10 cellular contexts compared by ENCODE assay signal in the genomic region with DNA sequence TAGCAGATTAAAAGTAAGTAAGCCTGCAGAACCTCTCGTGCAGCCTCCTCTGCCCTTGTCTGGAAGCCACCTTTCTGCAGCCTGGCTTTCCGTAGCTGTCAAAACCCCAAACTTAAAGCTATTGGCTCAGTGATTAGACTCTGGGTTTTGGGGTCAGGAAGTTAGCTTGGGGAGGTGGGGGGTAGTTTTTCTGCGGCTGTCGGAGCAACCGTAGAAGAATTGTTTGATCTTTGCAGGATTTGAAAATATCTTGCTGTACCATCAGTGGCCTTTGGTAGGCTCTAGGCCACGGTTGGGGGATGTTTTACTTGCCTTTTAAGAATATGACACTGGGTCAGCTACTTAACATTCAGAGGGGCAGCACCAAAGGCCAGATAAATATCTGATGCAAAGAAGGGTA.
DNase-seq lines count a peak whose midpoint lies in the region; ATAC-seq lines count a peak whose summit lies in the region.
"Had no signal": no experiment of that assay in that cellular context is flagged by ENCODE, and none has a peak within 500 bp of the region (broad histone marks: within the 10 kb centered on the region; RNA-seq: fewer than 3 reads in every experiment).

No MANE protein-coding gene starts in this region.

- DNase-seq in activated CD4-positive, CD25-positive, alpha-beta regulatory T cell treated with anti-CD3 and anti-CD28 coated beads, Interleukin-2, amount 50 U/mL, for 72 hours: peak; percentile 62
- peak; percentile 54 for DNase-seq in activated naive CD4-positive, alpha-beta T cell treated with Interleukin-2 at 50 U/mL for 16 hours
- DNase-seq in stimulated activated CD8-positive, alpha-beta memory T cell treated with anti-CD3 and anti-CD28 coated beads, Interleukin-12 subunit alpha, Interleukin-12 subunit beta, amount 100 ng/mL, for 4 hours (ENCODE audit: low read depth): peak; percentile 50
- DNase-seq in NCI-H1417 (lab: John Stamatoyannopoulos, UW) (no peak), GOT3 (lab: John Stamatoyannopoulos, UW) (no peak)
- DNase-seq: Caco-2, IMR-90 had no signal

- ATAC-seq in GM18909 (IDR thresholded peaks at IDR 0.05; ENCODE audit: poor library complexity, unreplicated experiment): peak; percentile 45
- no peak for ATAC-seq in HG03045 (IDR thresholded peaks at IDR 0.05; ENCODE audit: unreplicated experiment)
- no peak for ATAC-seq in GM18498 (IDR thresholded peaks at IDR 0.05; ENCODE audit: unreplicated experiment)

Comparison
In these comparisons a context has a peak if more than half of its experiments do, and no peak if none do; other contexts are left out.
1. DNase-seq: peak in activated CD4-positive, CD25-positive, alpha-beta regulatory T cell treated with anti-CD3 and anti-CD28 coated beads, Interleukin-2, amount 50 U/mL, for 72 hours (single experiment), activated naive CD4-positive, alpha-beta T cell treated with Interleukin-2 at 50 U/mL for 16 hours (single experiment) and stimulated activated CD8-positive, alpha-beta memory T cell treated with anti-CD3 and anti-CD28 coated beads, Interleukin-12 subunit alpha, Interleukin-12 subunit beta, amount 100 ng/mL, for 4 hours (single experiment); none in NCI-H1417 (0 of 3) and GOT3 (single experiment).